17 cellular contexts compared by ENCODE assay signal in the genomic region with DNA sequence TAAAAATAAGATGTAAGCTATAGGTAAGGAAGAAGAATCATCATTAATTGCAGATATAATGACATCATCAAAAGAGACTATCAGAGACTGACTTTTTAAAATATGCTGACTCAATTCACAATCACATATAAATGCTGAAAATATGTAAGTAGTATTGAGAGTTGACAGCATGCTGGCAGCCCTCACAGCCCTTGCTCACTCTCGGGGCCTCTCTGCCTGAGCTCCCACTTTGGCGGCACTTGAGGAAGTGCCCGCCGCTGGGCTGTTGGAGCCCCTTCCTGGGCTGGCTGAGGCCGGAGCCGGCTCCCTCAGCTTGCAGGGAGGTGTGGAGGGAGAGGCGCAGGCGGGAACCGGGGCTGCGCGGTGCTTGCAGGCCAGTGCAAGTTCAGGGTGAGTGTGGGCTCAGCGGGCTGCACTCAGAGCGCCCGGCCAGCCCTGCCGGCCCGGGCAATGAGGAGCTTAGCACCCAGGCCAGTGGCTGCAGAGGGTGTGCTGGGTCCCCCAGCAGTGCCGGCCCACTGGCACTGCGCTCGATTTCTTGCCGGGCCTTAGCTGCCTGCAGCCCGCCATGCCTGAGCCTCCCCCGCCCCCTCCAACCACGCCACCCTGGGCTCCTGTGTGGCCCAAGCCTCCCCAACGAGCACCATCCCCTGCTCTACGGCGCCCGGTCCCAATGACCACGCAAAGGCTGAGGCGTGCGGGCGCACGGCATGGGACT.
DNase-seq lines count a peak whose midpoint lies in the region; ATAC-seq, FAIRE-seq and TF ChIP-seq lines count a peak whose summit lies in the region.
"Had no signal": no experiment of that assay in that cellular context is flagged by ENCODE, and none has a peak within 500 bp of the region (broad histone marks: within the 10 kb centered on the region; RNA-seq: fewer than 3 reads in every experiment).

No MANE protein-coding gene starts in this region.

- TF ChIP-seq EP300 in HepG2 (IDR thresholded peaks at IDR 0.05; ENCODE audit: low read depth in 2 of 2, low read length in 2 of 2): no peak
- no peak for TF ChIP-seq EP300 in HepG2 (CRISPR knock-in tag; IDR thresholded peaks at IDR 0.05; ENCODE audit: borderline replicate concordance)
- no peak for TF ChIP-seq EP300 in K562 (IDR thresholded peaks at IDR 0.05; ENCODE audit: low read length)

- H3K27ac ChIP-seq in HepG2 (ENCODE audit: extremely low read length, insufficient read depth, low read length): no peak overlapping the region
- H3K27ac ChIP-seq in right lobe of liver: no peak overlapping the region
- H3K27ac ChIP-seq in K562 (ENCODE audit: extremely low read depth, low read depth, low read length): no peak overlapping the region
- H3K27ac ChIP-seq in left ventricle myocardium inferior (replicated peaks): peak overlapping the region; percentile 77
- no peak overlapping the region for H3K27ac ChIP-seq in upper lobe of right lung

- BruUV-seq in HepG2 (replicated peaks; lab: Mats Ljungman, UMichigan) (no TSS peak), K562 (replicated peaks; lab: Mats Ljungman, UMichigan) (no TSS peak)

- DNase-seq in HepG2 (ENCODE audit: low spot score) (no peak), right lobe of liver (no peak), K562 (ENCODE audit: extremely low read depth in 1 of 4, low spot score in 3 of 4) (no peak), left ventricle myocardium inferior (peak; percentile 28), upper lobe of right lung (peak; percentile 54), GM19238 (ENCODE audit: insufficient read length, low spot score) (no peak)
- DNase-seq in stimulated activated CD8-positive, alpha-beta memory T cell treated with anti-CD3 and anti-CD28 coated beads, Interleukin-4, amount 100 ng/mL, for 48 hours: no peak
- DNase-seq in activated naive CD4-positive, alpha-beta T cell treated with anti-CD3 and anti-CD28 coated beads, Interleukin-2, amount 50 U/mL, for 72 hours (ENCODE audit: low spot score in 2 of 2): no peak
- DNase-seq: C1 segment of cervical spinal cord, DMS 273 treated with DMSO at 0.1 percent for 48 hours, HFFc6, NCI-H1930, NCI-H2171, NCI-H446 treated with DMSO at 0.1 percent for 48 hours, NCI-H774, SIG-M5 had no signal

- no peak for TF ChIP-seq CTCF in HepG2 (CRISPR knock-in tag; IDR thresholded peaks at IDR 0.05)
- no peak for TF ChIP-seq CTCF in right lobe of liver (IDR thresholded peaks at IDR 0.05)
- TF ChIP-seq CTCF in K562 (IDR thresholded peaks at IDR 0.05 in 2 of 3, conservative IDR thresholded peaks at IDR 0.05 in 1 of 3; ENCODE audit: insufficient read depth in 2 of 3, low read depth in 1 of 3, low read length in 3 of 3): no peak
- no peak for TF ChIP-seq CTCF in left ventricle myocardium inferior (IDR thresholded peaks at IDR 0.05; ENCODE audit: borderline replicate concordance)
- TF ChIP-seq CTCF in upper lobe of right lung (IDR thresholded peaks at IDR 0.05): no peak

- H3K36me3 ChIP-seq in HepG2 (replicated peaks in 1 of 2; ENCODE audit: control insufficient read depth in 1 of 2, insufficient read depth in 2 of 2, low read length in 2 of 2) (no peaks in the 10 kb centered on the region), right lobe of liver (no peaks in the 10 kb centered on the region), K562 (ENCODE audit: control insufficient read depth, insufficient read depth, low read length) (no peaks in the 10 kb centered on the region), left ventricle myocardium inferior (no peaks in the 10 kb centered on the region), upper lobe of right lung (no peaks in the 10 kb centered on the region)

- H3K36me3 Mint-ChIP-seq in activated naive CD4-positive, alpha-beta T cell treated with anti-CD3 and anti-CD28 coated beads, Interleukin-2, amount 50 U/mL, for 72 hours: peaks cover 36 to 38% of the 10 kb centered on the region in 2 donors

- no peaks in the 10 kb centered on the region for H3K79me2 ChIP-seq in HepG2 (ENCODE audit: insufficient read depth, low read length)
- H3K79me2 ChIP-seq in K562 (ENCODE audit: control insufficient read depth, insufficient read depth, low read length): peaks cover 15% of the 10 kb centered on the region

- FAIRE-seq in HepG2 (lab: Jason Lieb, UNC) (no peak), K562 (lab: Jason Lieb, UNC) (no peak)

- in situ Hi-C loops in HepG2 (cut with HindIII; ENCODE audit: extremely low pct_ligation_motif_present, low pct_unique_long_range_greater_than_20kb) (no loop called here), K562 (cut with MboI) (no loop called here)

- H3K9me3 ChIP-seq in HepG2 (ENCODE audit: low read length) (no peaks in the 10 kb centered on the region), right lobe of liver (no peaks in the 10 kb centered on the region), K562 (replicated peaks; ENCODE audit: control insufficient read depth, insufficient read depth, low read depth, low read length) (no peaks in the 10 kb centered on the region; the same call in 1 of the 2 replicates), left ventricle myocardium inferior (replicated peaks) (peaks cover 18% of the 10 kb centered on the region), upper lobe of right lung (no peaks in the 10 kb centered on the region)

- POLR2A ChIA-PET in HepG2 (lab: Yijun Ruan, JAX) (no interaction called here), K562 (lab: Yijun Ruan, JAX) (no interaction called here)

- no peaks in the 10 kb centered on the region for H3K4me1 ChIP-seq in HepG2 (ENCODE audit: insufficient read depth, low read length)
- no peaks in the 10 kb centered on the region for H3K4me1 ChIP-seq in right lobe of liver
- H3K4me1 ChIP-seq in K562 (replicated peaks in 1 of 2; ENCODE audit: control insufficient read depth in 2 of 2, insufficient read depth in 2 of 2, low read length in 2 of 2): 0 out of 5 replicates have a peak, but pooled peaks cover 0 to 3% of the 10 kb centered on the region in 2 experiments
- peaks cover 54% of the 10 kb centered on the region for H3K4me1 ChIP-seq in left ventricle myocardium inferior
- H3K4me1 ChIP-seq in upper lobe of right lung: peaks cover 5% of the 10 kb centered on the region

- CTCF ChIA-PET in HepG2 (lab: Yijun Ruan, JAX; ENCODE audit: low intra/inter-chr PET ratio, low total read pairs): no interaction called here
- CTCF ChIA-PET in K562 (lab: Yijun Ruan, JAX; ENCODE audit: low intra/inter-chr PET ratio): no interaction called here

- intact Hi-C loops in HepG2 (cut with micrococcal nuclease; ENCODE audit: unreplicated experiment): no loop called here
- intact Hi-C loops in right lobe of liver (cut with DNase I): no loop called here
- intact Hi-C loops in K562 (cut with micrococcal nuclease): no loop called here
- intact Hi-C loops in left ventricle myocardium inferior (cut with micrococcal nuclease): no loop called here
- intact Hi-C loops in upper lobe of right lung (cut with DNase I): no loop called here

- TF ChIP-seq POLR2A in HepG2 (IDR thresholded peaks at IDR 0.05; ENCODE audit: insufficient read depth in 1 of 2, low read depth in 2 of 2, low read length in 2 of 2): no peak
- no peak for TF ChIP-seq POLR2A in right lobe of liver (IDR thresholded peaks at IDR 0.05)
- no peak for TF ChIP-seq POLR2A in K562 (conservative IDR thresholded peaks at IDR 0.05)

- no peak overlapping the region for H3K4me3 ChIP-seq in HepG2 (replicated peaks in 1 of 3; ENCODE audit: insufficient read depth in 1 of 3, low read depth in 2 of 3, low read length in 3 of 3)
- no peak overlapping the region for H3K4me3 ChIP-seq in right lobe of liver
- no peak overlapping the region for H3K4me3 ChIP-seq in K562
- peak overlapping the region; percentile 29 for H3K4me3 ChIP-seq in left ventricle myocardium inferior
- H3K4me3 ChIP-seq in upper lobe of right lung: no peak overlapping the region

- H3K27ac Mint-ChIP-seq in activated naive CD4-positive, alpha-beta T cell treated with anti-CD3 and anti-CD28 coated beads, Interleukin-2, amount 50 U/mL, for 72 hours: peak overlapping the region in 1 of 2 donors; percentile 59
- H3K27ac Mint-ChIP-seq: HFFc6 had no signal

- TF ChIP-seq RAD21 in HepG2 (CRISPR knock-in tag; IDR thresholded peaks at IDR 0.05): no peak
- no peak for TF ChIP-seq RAD21 in K562 (CRISPR knock-in tag; conservative IDR thresholded peaks at IDR 0.05 in 1 of 2, IDR thresholded peaks at IDR 0.05 in 1 of 2)

- H2AFZ ChIP-seq in HepG2 (ENCODE audit: low read length) (no peak overlapping the region), K562 (ENCODE audit: low read depth, low read length) (no peak overlapping the region)

- H3K27me3 ChIP-seq in HepG2 (ENCODE audit: control insufficient read depth in 1 of 2, insufficient read depth in 2 of 2, low read length in 2 of 2): no peaks in the 10 kb centered on the region
- H3K27me3 ChIP-seq in right lobe of liver: no peaks in the 10 kb centered on the region
- no peaks in the 10 kb centered on the region for H3K27me3 ChIP-seq in K562 (ENCODE audit: control insufficient read depth in 2 of 2, insufficient read depth in 2 of 2, low read length in 2 of 2)
- no peaks in the 10 kb centered on the region for H3K27me3 ChIP-seq in left ventricle myocardium inferior (ENCODE audit: low read depth)
- H3K27me3 ChIP-seq in upper lobe of right lung: no peaks in the 10 kb centered on the region

- WGBS in HepG2 (ENCODE audit: low lambda C conversion rate): 94% methylated on average over 8 of the region's 32 CpGs
- 93% methylated on average over 3 of the region's 32 CpGs for WGBS in right lobe of liver (ENCODE audit: insufficient coverage, low coverage, low lambda C conversion rate, missing lambda C conversion rate)
- whole genome bisulfite sequencing in K562 (ENCODE audit: insufficient coverage, low coverage, missing lambda C conversion rate): 97% methylated on average over 18 of the region's 32 CpGs

- H3K4me2 ChIP-seq in HepG2 (ENCODE audit: low read depth, low read length) (no peak overlapping the region), K562 (ENCODE audit: insufficient read depth, low read length) (no peak overlapping the region)

- no peaks in the 10 kb centered on the region for H3K9me1 ChIP-seq in K562 (ENCODE audit: control insufficient read depth, insufficient read depth, low read length)

- peaks cover 16 to 21% of the 10 kb centered on the region in 2 donors for H3K9me3 Mint-ChIP-seq in activated naive CD4-positive, alpha-beta T cell treated with anti-CD3 and anti-CD28 coated beads, Interleukin-2, amount 50 U/mL, for 72 hours

- H4K20me1 ChIP-seq in HepG2 (ENCODE audit: insufficient read depth, low read length) (no peaks in the 10 kb centered on the region), K562 (replicated peaks; ENCODE audit: control insufficient read depth, insufficient read depth, low read length) (no peaks in the 10 kb centered on the region)

- ATAC-seq in HepG2: no peak
- no peak for ATAC-seq in right lobe of liver
- ATAC-seq in K562: no peak
- ATAC-seq in upper lobe of right lung: no peak
- no peak for ATAC-seq in activated naive CD4-positive, alpha-beta T cell treated with anti-CD3 and anti-CD28 coated beads, Interleukin-2, amount 50 U/mL, for 72 hours
- ATAC-seq: Panc1 had no signal

- H3K9ac ChIP-seq in HepG2 (ENCODE audit: insufficient read depth, low read depth, low read length) (no peak overlapping the region), K562 (ENCODE audit: insufficient read depth in 1 of 2, low read depth in 2 of 2, low read length in 2 of 2) (no peak overlapping the region)

TF ChIP-seq in HepG2, 621 proteins besides CTCF, POLR2A, EP300 and RAD21 (continues in another document):
- TF ChIP-seq IKZF1 (IDR thresholded peaks at IDR 0.05): no peak

TF ChIP-seq in K562, 482 proteins besides CTCF, POLR2A, EP300 and RAD21 (continues in another document):
- TF ChIP-seq EHMT2 (IDR thresholded peaks at IDR 0.05) (no peak), ZNF316 (IDR thresholded peaks at IDR 0.05) (peak; percentile 87)

Comparison
In these comparisons a context has a peak if more than half of its experiments do, and no peak if none do; other contexts are left out.
1. DNase-seq: peak in left ventricle myocardium inferior (single experiment) and upper lobe of right lung (single experiment); none in HepG2 (single experiment), right lobe of liver (0 of 3), K562 (0 of 4), GM19238 (single experiment), stimulated activated CD8-positive, alpha-beta memory T cell treated with anti-CD3 and anti-CD28 coated beads, Interleukin-4, amount 100 ng/mL, for 48 hours (single experiment) and activated naive CD4-positive, alpha-beta T cell treated with anti-CD3 and anti-CD28 coated beads, Interleukin-2, amount 50 U/mL, for 72 hours (0 of 2).
2. Of the 241 proteins assayed by ChIP-seq in both HepG2 and K562: peak only in HepG2: none; only in K562: MAFG; in both: MAFF and MAFK; in neither: 235; mixed calls (peak in some experiments, not most) for 3.